ENCODE assay signal across 20 cellular contexts in genomic region chr3:50401973-50402372, GRCh38. TPM values are rescaled to one million over a fixed set of nuclear protein-coding genes. Genes with fewer than 3 reads are reported as not detected.
DNase-seq lines count a peak whose midpoint lies in the region; ATAC-seq and TF ChIP-seq lines count a peak whose summit lies in the region.
"Had no signal": no experiment of that assay in that cellular context is flagged by ENCODE, and none has a peak within 500 bp of the region (broad histone marks: within the 10 kb centered on the region; RNA-seq: fewer than 3 reads in every experiment).

No MANE protein-coding gene starts in this region.

- H3K9me3 Mint-ChIP-seq in activated CD8-positive, alpha-beta T cell treated with anti-CD3 and anti-CD28 coated beads for 36 hours, result no peaks in the 10 kb centered on the region

- no peak overlapping the region for H3K9ac ChIP-seq in PC-3 (ENCODE audit: low read length)

- no peaks in the 10 kb centered on the region for H3K9me2 ChIP-seq in PC-3 (replicated peaks; ENCODE audit: low read length)

- CTCF ChIA-PET in PC-3 (lab: Charles Lee), result interaction anchor here (0.7 kb wide), 1 partner anchor 1098 kb away, joined by 3 read pairs; no protein-coding TSS in a partner anchor
- CTCF ChIA-PET in activated CD8-positive, alpha-beta T cell treated with anti-CD3 and anti-CD28 coated beads for 36 hours (lab: Charles Lee), result no interaction called here

- H3K27ac ChIP-seq in PC-3 (ENCODE audit: low read length) (no peak overlapping the region), transverse colon (no peak overlapping the region)
- H3K27ac ChIP-seq: HL-60, SJCRH30 had no signal

- H3K36me3 ChIP-seq in PC-3 (ENCODE audit: low read depth, low read length) (no peaks in the 10 kb centered on the region), transverse colon (no peaks in the 10 kb centered on the region)
- H3K36me3 ChIP-seq: SJCRH30 had no signal

- ATAC-seq in PC-3 (peak; percentile 58), left colon (peak; percentile 77), HG03469 (IDR thresholded peaks at IDR 0.05; ENCODE audit: unreplicated experiment) (no peak), GM18907 (IDR thresholded peaks at IDR 0.05; ENCODE audit: unreplicated experiment) (no peak)
- no peak for ATAC-seq in activated CD8-positive, alpha-beta T cell treated with anti-CD3 and anti-CD28 coated beads for 36 hours
- ATAC-seq: Right ventricle myocardium inferior, SK-N-SH treated with all-trans-retinoic acid at 6 μM for 48 hours, T-helper 17 cell had no signal

- TF ChIP-seq POLR2A in transverse colon (IDR thresholded peaks at IDR 0.05), result no peak

- H3K4me3 Mint-ChIP-seq in activated CD8-positive, alpha-beta T cell treated with anti-CD3 and anti-CD28 coated beads for 36 hours, result no peak overlapping the region
- H3K4me3 Mint-ChIP-seq: B cell, T-helper 17 cell had no signal

- POLR2A ChIA-PET in PC-3 (lab: Charles Lee; ENCODE audit: unreplicated experiment), result no interaction called here
- POLR2A ChIA-PET in activated CD8-positive, alpha-beta T cell treated with anti-CD3 and anti-CD28 coated beads for 36 hours (lab: Charles Lee), result interaction anchor here (0.9 kb wide), 1 partner anchor 51 kb away, joined by 4 read pairs; the partner anchor contains the start of genes CYB561D2 and NPRL2

- no peaks in the 10 kb centered on the region for H3K9me3 ChIP-seq in PC-3 (ENCODE audit: low read length)
- H3K9me3 ChIP-seq in transverse colon, result no peaks in the 10 kb centered on the region
- H3K9me3 ChIP-seq: SJCRH30 had no signal

- H3K4me1 Mint-ChIP-seq in activated CD8-positive, alpha-beta T cell treated with anti-CD3 and anti-CD28 coated beads for 36 hours (ENCODE audit: low read depth), result peaks cover 2% of the 10 kb centered on the region
- H3K4me1 Mint-ChIP-seq: B cell, T-helper 17 cell had no signal

- no peak overlapping the region for H3K27ac Mint-ChIP-seq in activated CD8-positive, alpha-beta T cell treated with anti-CD3 and anti-CD28 coated beads for 36 hours
- H3K27ac Mint-ChIP-seq: B cell, T-helper 17 cell had no signal

- no peaks in the 10 kb centered on the region for H4K20me1 ChIP-seq in PC-3 (ENCODE audit: low read length)

- H2AFZ ChIP-seq in PC-3 (ENCODE audit: low read length), result no peak overlapping the region

- no peak overlapping the region for H3K4me2 ChIP-seq in PC-3 (ENCODE audit: low read length)

- no peaks in the 10 kb centered on the region for H3F3A ChIP-seq in PC-3 (ENCODE audit: low read length, unreplicated experiment)

- DNase-seq in DMS79 (lab: John Stamatoyannopoulos, UW), result peak; percentile 18
- peak; percentile 30 for DNase-seq in PC-3
- DNase-seq in left colon, result peak in 1 of 2 donors; percentile 38
- peak; percentile 45 for DNase-seq in transverse colon
- no peak for DNase-seq in activated CD8-positive, alpha-beta T cell treated with anti-CD3 and anti-CD28 coated beads for 36 hours
- DNase-seq: DMS153, HCEC 1CT, NCI-H1105 treated with DMSO at 0.1 percent for 48 hours, NCI-H1930, NCI-H2227 treated with DMSO at 0.1 percent for 48 hours, NCI-H510A, NCI-H69, SJCRH30, T-helper 17 cell had no signal

- WGBS in transverse colon (ENCODE audit: low coverage in 1 of 2), 2 donors, result 25% methylated on average over 4 of the region's 4 CpGs; no CpG with 5 or more reads in 1 of the 2 donors

- no peaks in the 10 kb centered on the region for H3K36me3 Mint-ChIP-seq in activated CD8-positive, alpha-beta T cell treated with anti-CD3 and anti-CD28 coated beads for 36 hours (ENCODE audit: low read depth)

- in situ Hi-C loops in transverse colon (cut with MboI; ENCODE audit: low pct_ligation_motif_present in 1 of 4, low pct_unique_long_range_greater_than_20kb in 1 of 4, low sequenced_read_pairs in 3 of 4), result no loop called here

- TF ChIP-seq EP300 in transverse colon (IDR thresholded peaks at IDR 0.05; ENCODE audit: low read depth), result no peak

- intact Hi-C loops in PC-3 (cut with micrococcal nuclease) (no loop called here), left colon (cut with DNase I, micrococcal nuclease) (no loop called here), transverse colon (cut with DNase I; ENCODE audit: low total_unique reads) (no loop called here)
- intact Hi-C loops in activated CD8-positive, alpha-beta T cell treated with anti-CD3 and anti-CD28 coated beads for 36 hours (cut with micrococcal nuclease), result no loop called here

- H3K79me2 ChIP-seq in PC-3 (ENCODE audit: low read length), result no peaks in the 10 kb centered on the region

- no peak for TF ChIP-seq CTCF in PC-3 (conservative IDR thresholded peaks at IDR 0.05; ENCODE audit: low read depth, low read length)
- TF ChIP-seq CTCF in transverse colon (IDR thresholded peaks at IDR 0.05), result no peak
- TF ChIP-seq CTCF in activated CD8-positive, alpha-beta T cell treated with anti-CD3 and anti-CD28 coated beads for 36 hours (IDR thresholded peaks at IDR 0.05), result no peak

- H3K4me3 ChIP-seq in PC-3 (ENCODE audit: low read length), result no peak overlapping the region
- no peak overlapping the region for H3K4me3 ChIP-seq in transverse colon
- H3K4me3 ChIP-seq: SJCRH30 had no signal

- peaks cover 1% of the 10 kb centered on the region for H3K4me1 ChIP-seq in PC-3 (ENCODE audit: insufficient read depth, low read length)
- peaks cover 0 to 7% (median 0%) of the 10 kb centered on the region in 4 donors for H3K4me1 ChIP-seq in transverse colon
- H3K4me1 ChIP-seq: SJCRH30 had no signal

- H3K27me3 ChIP-seq in PC-3 (ENCODE audit: low read length), result no peaks in the 10 kb centered on the region
- no peaks in the 10 kb centered on the region for H3K27me3 ChIP-seq in transverse colon
- H3K27me3 ChIP-seq: SJCRH30 had no signal

- no peaks in the 10 kb centered on the region for H3K27me3 Mint-ChIP-seq in activated CD8-positive, alpha-beta T cell treated with anti-CD3 and anti-CD28 coated beads for 36 hours
- H3K27me3 Mint-ChIP-seq: T-helper 17 cell had no signal

- BruUV-seq in PC-3 (replicated peaks; lab: Mats Ljungman, UMichigan), result no TSS peak

RNA-seq across cellular contexts. Expression of gene TMEM115, which starts 42.7 kb away (rescaled TPM):
- total RNA-seq in PC-3 (2014; rRNA removed) (54.9 and 56.6 TPM in 2 replicates), left colon (10 to 100 TPM; 44.6 to 48.3 TPM), transverse colon (100 to 1,000 TPM in 1 of 4 donors, 10 to 100 TPM in 3; 71.8 to 103 (median 81.9) TPM)
- total RNA-seq in activated CD8-positive, alpha-beta T cell treated with anti-CD3 and anti-CD28 coated beads for 36 hours, result 10 to 100 TPM; 15.2 to 16.8 TPM

RNA-seq across cellular contexts. Expression of gene CYB561D2, which starts 51.3 kb away (rescaled TPM):
- total RNA-seq in PC-3 (2014; rRNA removed), result 37.1 and 44.3 TPM in 2 replicates
- total RNA-seq in left colon, result 10 to 100 TPM; 35.8 to 36.9 TPM
- 10 to 100 TPM; 23.7 to 53.9 (median 35.6) TPM for total RNA-seq in transverse colon
- 10 to 100 TPM; 17.1 to 18.2 TPM for total RNA-seq in activated CD8-positive, alpha-beta T cell treated with anti-CD3 and anti-CD28 coated beads for 36 hours

RNA-seq across cellular contexts. Expression of gene NPRL2, which starts 51.4 kb away (rescaled TPM):
- 40.9 and 56.9 TPM in 2 replicates for total RNA-seq in PC-3 (2014; rRNA removed)
- total RNA-seq in left colon, result 10 to 100 TPM; 18.1 to 23.5 TPM
- total RNA-seq in transverse colon, result 10 to 100 TPM in 2 of 4 donors, 1 to 10 TPM in 2; 6.0 to 29.2 (median 13.1) TPM
- 10 to 100 TPM; 41.3 to 44.7 TPM for total RNA-seq in activated CD8-positive, alpha-beta T cell treated with anti-CD3 and anti-CD28 coated beads for 36 hours

RNA-seq across cellular contexts. Expression of gene ZMYND10, which starts 56.4 kb away (rescaled TPM):
- total RNA-seq in PC-3 (2014; rRNA removed), result 1.6 and 3.9 TPM in 2 replicates
- under 1 TPM; 0.47 to 0.49 TPM for total RNA-seq in left colon
- total RNA-seq in transverse colon, result not detected
- 1 to 10 TPM; 1.5 to 2.6 TPM for total RNA-seq in activated CD8-positive, alpha-beta T cell treated with anti-CD3 and anti-CD28 coated beads for 36 hours
- total RNA-seq: Right ventricle myocardium inferior had no signal

Comparison
In these comparisons a context has a peak if more than half of its experiments do, and no peak if none do; other contexts are left out.
1. ATAC-seq: peak in PC-3 (single experiment) and left colon (single experiment); none in HG03469 (single experiment), GM18907 (single experiment) and activated CD8-positive, alpha-beta T cell treated with anti-CD3 and anti-CD28 coated beads for 36 hours (single experiment).